Comparison of ENCODE assay signal across 8 cellular contexts in genomic region chr4:98143001-98143899, GRCh38. TPM values are rescaled to one million over a fixed set of nuclear protein-coding genes. Genes with fewer than 3 reads are reported as not detected.
A peak's percentile ranks its signal among the peaks of the same experiment; 100 is the strongest.
DNase-seq lines count a peak whose midpoint lies in the region; ATAC-seq and TF ChIP-seq lines count a peak whose summit lies in the region.

Gene STPG2 (minus strand): TSS chr4:98143476.

- no peaks in the 10 kb centered on the region for H3K9me2 ChIP-seq in hepatocyte (replicated peaks; ENCODE audit: insufficient read depth)

- WGBS in hepatocyte (ENCODE audit: low lambda C conversion rate, missing lambda C conversion rate), result 12% methylated on average over 43 of the region's 44 CpGs
- 5 to 7% methylated on average over 44 of the region's 44 CpGs for WGBS in aorta, 2 donors

- DNase-seq in GM13977 (ENCODE audit: low spot score) (peak; percentile 84), NCI-H1694 (lab: John Stamatoyannopoulos, UW) (peak; percentile 73), astrocyte of the cerebellum (ENCODE audit: low read depth) (peak; percentile 59), hepatocyte (ENCODE audit: low spot score) (peak; percentile 96), aorta (peak; percentile 95 to 97)
- peak; percentile 89 for DNase-seq in T-helper 2 cell treated with Interferon-gamma antibody and Interleukin-4, amounts not matched to agents 5 μg/mL and 100 μg/mL, for 36 hours (ENCODE audit: low spot score)

- H3K79me2 ChIP-seq in hepatocyte, result no peaks in the 10 kb centered on the region

- peak within 1 kb of the TSS; percentile 70 for H3K4me3 ChIP-seq in astrocyte of the cerebellum (ENCODE audit: low read depth, low read length)
- peak within 1 kb of the TSS; percentile 74 for H3K4me3 ChIP-seq in hepatocyte
- H3K4me3 ChIP-seq in rectal smooth muscle tissue (ENCODE audit: low read length), result peak within 1 kb of the TSS; percentile 69
- H3K4me3 ChIP-seq in aorta (ENCODE audit: low read length in 2 of 2), result peak within 1 kb of the TSS; percentile 44 to 87

- H3K4me1 ChIP-seq in hepatocyte (ENCODE audit: insufficient read depth) (no peaks in the 10 kb centered on the region), rectal smooth muscle tissue (ENCODE audit: control insufficient read depth, insufficient read depth, low read length) (no peaks in the 10 kb centered on the region), aorta (ENCODE audit: control insufficient read depth in 1 of 2, insufficient read depth in 2 of 2, low read length in 2 of 2) (no peaks in the 10 kb centered on the region)

- H3K9me3 Mint-ChIP-seq in T-helper 2 cell treated with Interferon-gamma antibody and Interleukin-4, amounts not matched to agents 5 μg/mL and 100 μg/mL, for 36 hours, result peaks cover 19% of the 10 kb centered on the region

- peak within 1 kb of the TSS; percentile 33 for H3K9ac ChIP-seq in rectal smooth muscle tissue (ENCODE audit: low read length)

- intact Hi-C loops in aorta (cut with DNase I), result loop anchor here (5.0 to 10.0 kb wide), 2 partner anchors 119 to 122 kb away; partner anchors contain the start of gene RAP1GDS1 (in 2 of the 2)

- H2AFZ ChIP-seq in hepatocyte, result peak within 1 kb of the TSS; percentile 95

- peak within 1 kb of the TSS; percentile 84 for H3K4me3 Mint-ChIP-seq in T-helper 2 cell treated with Interferon-gamma antibody and Interleukin-4, amounts not matched to agents 5 μg/mL and 100 μg/mL, for 36 hours

- TF ChIP-seq CTCF in GM13977 (IDR thresholded peaks at IDR 0.05; ENCODE audit: extremely low read depth, insufficient read depth, missing control alignments), result peak; percentile 49
- TF ChIP-seq CTCF in astrocyte of the cerebellum (IDR thresholded peaks at IDR 0.05; ENCODE audit: low read depth, low read length, missing control alignments), result peak; percentile 53
- TF ChIP-seq CTCF in hepatocyte (IDR thresholded peaks at IDR 0.05; ENCODE audit: poor library complexity), result peak; percentile 56

- peak within 1 kb of the TSS; percentile 89 for H3K27ac Mint-ChIP-seq in T-helper 2 cell treated with Interferon-gamma antibody and Interleukin-4, amounts not matched to agents 5 μg/mL and 100 μg/mL, for 36 hours

- ATAC-seq in HG02852 (IDR thresholded peaks at IDR 0.05; ENCODE audit: unreplicated experiment) (peak; percentile 99), aorta (ENCODE audit: low FRiP score) (peak; percentile 97)

- H3K9me3 ChIP-seq in hepatocyte (ENCODE audit: low read depth), result no peaks in the 10 kb centered on the region
- H3K9me3 ChIP-seq in aorta (ENCODE audit: control insufficient read depth, low read length), result no peaks in the 10 kb centered on the region

- no peaks in the 10 kb centered on the region for H4K20me1 ChIP-seq in hepatocyte (ENCODE audit: insufficient read depth, poor library complexity, severe bottlenecking)

- peaks cover 20% of the 10 kb centered on the region for H3K27me3 Mint-ChIP-seq in T-helper 2 cell treated with Interferon-gamma antibody and Interleukin-4, amounts not matched to agents 5 μg/mL and 100 μg/mL, for 36 hours (ENCODE audit: low read depth)

- H3K27me3 ChIP-seq in hepatocyte (no peaks in the 10 kb centered on the region), rectal smooth muscle tissue (ENCODE audit: control insufficient read depth, insufficient read depth, low read length) (no peaks in the 10 kb centered on the region), aorta (ENCODE audit: control insufficient read depth in 1 of 2, insufficient read depth in 2 of 2, low read length in 1 of 2) (no peaks in the 10 kb centered on the region)

- H3K36me3 Mint-ChIP-seq in T-helper 2 cell treated with Interferon-gamma antibody and Interleukin-4, amounts not matched to agents 5 μg/mL and 100 μg/mL, for 36 hours (ENCODE audit: low read depth), result peaks cover 16% of the 10 kb centered on the region

- H3K4me2 ChIP-seq in hepatocyte, result peak within 1 kb of the TSS; percentile 81

- no peaks in the 10 kb centered on the region for H3K36me3 ChIP-seq in hepatocyte (replicated peaks; ENCODE audit: insufficient read depth, low read depth)
- no peaks in the 10 kb centered on the region for H3K36me3 ChIP-seq in rectal smooth muscle tissue (ENCODE audit: control insufficient read depth, insufficient read depth, low read length)
- no peaks in the 10 kb centered on the region for H3K36me3 ChIP-seq in aorta (ENCODE audit: control insufficient read depth in 1 of 2, insufficient read depth in 2 of 2, low read length in 1 of 2)

- peaks cover 14% of the 10 kb centered on the region for H3K4me1 Mint-ChIP-seq in T-helper 2 cell treated with Interferon-gamma antibody and Interleukin-4, amounts not matched to agents 5 μg/mL and 100 μg/mL, for 36 hours (ENCODE audit: low read depth)

- H3K27ac ChIP-seq in hepatocyte (peak within 1 kb of the TSS; percentile 90), rectal smooth muscle tissue (ENCODE audit: low read depth, low read length) (peak within 1 kb of the TSS; percentile 76), aorta (ENCODE audit: low read depth in 1 of 2, low read length in 2 of 2) (no peak within 1 kb of the TSS)

- in situ Hi-C loops in GM13977 (cut with MboI; ENCODE audit: low pct_unique_long_range_greater_than_20kb, low sequenced_read_pairs, unreplicated experiment) (no loop called here), astrocyte of the cerebellum (cut with HindIII; ENCODE audit: low sequenced_read_pairs) (no loop called here)

RNA-seq across cellular contexts. Expression of gene STPG2, which starts in this region (rescaled TPM):
- total RNA-seq in hepatocyte (0.17 and 0.24 TPM in 2 replicates), aorta (under 1 TPM; 0.33 to 0.65 TPM)
- polyA plus RNA-seq in hepatocyte (0.94 and 0.98 TPM in 2 replicates), aorta (under 1 TPM in 1 of 2 donors, not detected in 1; 0.10 TPM)

Comparison
In these comparisons a context has a peak if more than half of its experiments do, and no peak if none do; other contexts are left out.
1. Peak in DNase-seq, H3K4me3 ChIP-seq, H3K27ac ChIP-seq and H3K4me2 ChIP-seq in hepatocyte; RNA of the gene not detected or under 1 TPM.
2. Peak in DNase-seq, ATAC-seq and H3K4me3 ChIP-seq in aorta; RNA of the gene not detected or under 1 TPM.